12 cellular contexts compared by ENCODE assay signal in the genomic region with DNA sequence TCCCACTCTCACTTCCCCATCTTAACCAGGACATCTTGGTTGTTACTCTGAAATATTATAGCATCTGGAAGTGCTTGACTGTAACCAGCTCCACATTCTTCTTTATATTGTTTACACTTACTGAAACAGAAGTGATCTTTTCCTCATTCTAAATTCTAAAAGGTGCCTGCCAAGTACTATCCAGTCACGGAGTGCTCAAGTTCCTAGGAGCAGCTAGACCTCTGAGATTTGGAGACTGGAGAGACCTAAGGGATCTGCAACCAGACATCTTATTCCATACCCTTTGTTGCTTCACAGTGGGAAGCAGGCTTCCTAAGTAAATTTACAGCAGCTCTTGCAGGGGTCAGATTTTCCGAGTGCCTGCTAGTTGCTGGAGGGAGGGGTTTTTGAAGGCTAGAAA.
A peak's percentile ranks its signal among the peaks of the same experiment; 100 is the strongest.
DNase-seq lines count a peak whose midpoint lies in the region; ATAC-seq, FAIRE-seq and TF ChIP-seq lines count a peak whose summit lies in the region.
"Had no signal": no experiment of that assay in that cellular context is flagged by ENCODE, and none has a peak within 500 bp of the region (broad histone marks: within the 10 kb centered on the region; RNA-seq: fewer than 3 reads in every experiment).

No MANE protein-coding gene starts in this region.

- H3K4me3 Mint-ChIP-seq in activated CD4-positive, alpha-beta T cell treated with anti-CD3 and anti-CD28 coated beads, Interleukin-2, amount 10 ng/mL, durations not matched to agents 7 days and 5 days: no peak overlapping the region
- H3K4me3 Mint-ChIP-seq: B cell had no signal

- no peak for TF ChIP-seq EP300 in A549 (IDR thresholded peaks at IDR 0.05)

- H3K36me3 ChIP-seq in mesodermal cell (ENCODE audit: control insufficient read depth, insufficient read depth, low read length): peaks cover 4% of the 10 kb centered on the region
- H3K36me3 ChIP-seq: upper lobe of right lung had no signal

- H3K27me3 Mint-ChIP-seq in activated CD4-positive, alpha-beta T cell treated with anti-CD3 and anti-CD28 coated beads, Interleukin-2, amount 10 ng/mL, durations not matched to agents 7 days and 5 days: no peaks in the 10 kb centered on the region
- H3K27me3 Mint-ChIP-seq: B cell had no signal

- TF ChIP-seq RAD21 in A549 (conservative IDR thresholded peaks at IDR 0.05 in 1 of 2, IDR thresholded peaks at IDR 0.05 in 1 of 2): no peak

- H3K36me3 Mint-ChIP-seq in activated CD4-positive, alpha-beta T cell treated with anti-CD3 and anti-CD28 coated beads, Interleukin-2, amount 10 ng/mL, durations not matched to agents 7 days and 5 days (ENCODE audit: low read depth): no peaks in the 10 kb centered on the region

- peak overlapping the region; percentile 94 for H3K4me2 ChIP-seq in A549

- CTCF ChIA-PET in A549 (lab: Yijun Ruan, JAX): no interaction called here
- CTCF ChIA-PET in activated CD4-positive, alpha-beta T cell treated with anti-CD3 and anti-CD28 coated beads, Interleukin-2, amount 10 ng/mL, durations not matched to agents 7 days and 5 days (lab: Charles Lee): no interaction called here

- H3K27ac ChIP-seq in A549 (peak overlapping the region; percentile 97), epithelial cell of prostate (peak overlapping the region; percentile 53), mesodermal cell (ENCODE audit: low read depth, low read length, severe bottlenecking) (peak overlapping the region; percentile 95)
- H3K27ac ChIP-seq: upper lobe of right lung had no signal

- H3K4me3 ChIP-seq in A549 (peak overlapping the region; percentile 25; the same call in 2 of the 3 replicates), mesodermal cell (ENCODE audit: extremely low read depth, insufficient read depth, low read length, poor library complexity, severe bottlenecking) (no peak overlapping the region)
- H3K4me3 ChIP-seq: upper lobe of right lung had no signal

- WGBS in A549 (ENCODE audit: missing lambda C conversion rate): 10% methylated on average over 2 of the region's 2 CpGs
- WGBS in mesodermal cell (ENCODE audit: insufficient coverage in 2 of 2), 2 experiments: 0 to 17% methylated on average over 1 of the region's 2 CpGs

- TF ChIP-seq CTCF in A549 (IDR thresholded peaks at IDR 0.05): no peak

- no peak for TF ChIP-seq POLR2A in A549 (IDR thresholded peaks at IDR 0.05; ENCODE audit: low read length)

- no peaks in the 10 kb centered on the region for H3K9me3 Mint-ChIP-seq in activated CD4-positive, alpha-beta T cell treated with anti-CD3 and anti-CD28 coated beads, Interleukin-2, amount 10 ng/mL, durations not matched to agents 7 days and 5 days

- peaks cover 58% of the 10 kb centered on the region for H3K4me1 ChIP-seq in A549
- H3K4me1 ChIP-seq in mesodermal cell (ENCODE audit: control insufficient read depth, insufficient read depth, low read length, poor library complexity, severe bottlenecking): peaks cover 19% of the 10 kb centered on the region

- ATAC-seq in A549: peak; percentile 49 to 77; a peak in 4 of 6 replicates
- ATAC-seq in GM21737 (IDR thresholded peaks at IDR 0.05; ENCODE audit: unreplicated experiment): no peak
- no peak for ATAC-seq in GM21390 (IDR thresholded peaks at IDR 0.05; ENCODE audit: unreplicated experiment)

- no peak for FAIRE-seq in A549 (lab: Jason Lieb, UNC)

- H3K4me1 Mint-ChIP-seq in activated CD4-positive, alpha-beta T cell treated with anti-CD3 and anti-CD28 coated beads, Interleukin-2, amount 10 ng/mL, durations not matched to agents 7 days and 5 days: no peaks in the 10 kb centered on the region

- H3K27ac Mint-ChIP-seq in activated CD4-positive, alpha-beta T cell treated with anti-CD3 and anti-CD28 coated beads, Interleukin-2, amount 10 ng/mL, durations not matched to agents 7 days and 5 days: no peak overlapping the region
- H3K27ac Mint-ChIP-seq: B cell had no signal

- POLR2A ChIA-PET in A549 (lab: Yijun Ruan, JAX): interaction anchor here (0.6 kb wide), 1 partner anchor 597 kb away, joined by 3 read pairs; no protein-coding TSS in a partner anchor
- POLR2A ChIA-PET in activated CD4-positive, alpha-beta T cell treated with anti-CD3 and anti-CD28 coated beads, Interleukin-2, amount 10 ng/mL, durations not matched to agents 7 days and 5 days (lab: Charles Lee): no interaction called here

- H3K9me3 ChIP-seq in A549 (no peaks in the 10 kb centered on the region), mesodermal cell (ENCODE audit: control insufficient read depth, low read length) (no peaks in the 10 kb centered on the region)
- H3K9me3 ChIP-seq: upper lobe of right lung had no signal

- no peak for DNase-seq in A549 (ENCODE audit: low read depth in 1 of 2, low spot score in 1 of 2)
- DNase-seq in LHCN-M2 (ENCODE audit: low read depth): peak; percentile 62
- DNase-seq in epithelial cell of prostate (ENCODE audit: low read depth, low spot score): no peak
- no peak for DNase-seq in pons (ENCODE audit: low spot score)
- DNase-seq in activated CD4-positive, alpha-beta T cell treated with anti-CD3 and anti-CD28 coated beads, Interleukin-2, amount 10 ng/mL, durations not matched to agents 7 days and 5 days: no peak
- DNase-seq: aorta; stimulated activated CD4-positive, alpha-beta T cell treated with anti-CD3 and anti-CD28 coated beads, Interleukin-2, amount 100 ng/mL, for 24 hours; upper lobe of right lung had no signal

TF ChIP-seq in A549, 52 proteins besides CTCF, POLR2A, EP300 and RAD21 (continues in another document):
- no peak for TF ChIP-seq RCOR1 (IDR thresholded peaks at IDR 0.05; ENCODE audit: low read depth, low read length)
- TF ChIP-seq ZFP36 (IDR thresholded peaks at IDR 0.05; ENCODE audit: borderline replicate concordance, partially characterized antibody): no peak
- TF ChIP-seq, protein P1, sequence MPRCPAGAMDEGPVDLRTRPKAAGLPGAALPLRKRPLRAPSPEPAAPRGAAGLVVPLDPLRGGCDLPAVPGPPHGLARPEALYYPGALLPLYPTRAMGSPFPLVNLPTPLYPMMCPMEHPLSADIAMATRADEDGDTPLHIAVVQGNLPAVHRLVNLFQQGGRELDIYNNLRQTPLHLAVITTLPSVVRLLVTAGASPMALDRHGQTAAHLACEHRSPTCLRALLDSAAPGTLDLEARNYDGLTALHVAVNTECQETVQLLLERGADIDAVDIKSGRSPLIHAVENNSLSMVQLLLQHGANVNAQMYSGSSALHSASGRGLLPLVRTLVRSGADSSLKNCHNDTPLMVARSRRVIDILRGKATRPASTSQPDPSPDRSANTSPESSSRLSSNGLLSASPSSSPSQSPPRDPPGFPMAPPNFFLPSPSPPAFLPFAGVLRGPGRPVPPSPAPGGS (IDR thresholded peaks at IDR 0.05): no peak
- TF ChIP-seq, protein P2, sequence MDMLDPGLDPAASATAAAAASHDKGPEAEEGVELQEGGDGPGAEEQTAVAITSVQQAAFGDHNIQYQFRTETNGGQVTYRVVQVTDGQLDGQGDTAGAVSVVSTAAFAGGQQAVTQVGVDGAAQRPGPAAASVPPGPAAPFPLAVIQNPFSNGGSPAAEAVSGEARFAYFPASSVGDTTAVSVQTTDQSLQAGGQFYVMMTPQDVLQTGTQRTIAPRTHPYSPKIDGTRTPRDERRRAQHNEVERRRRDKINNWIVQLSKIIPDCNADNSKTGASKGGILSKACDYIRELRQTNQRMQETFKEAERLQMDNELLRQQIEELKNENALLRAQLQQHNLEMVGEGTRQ (IDR thresholded peaks at IDR 0.05): no peak
- TF ChIP-seq EHF (CRISPR knock-in tag; IDR thresholded peaks at IDR 0.05): no peak
- TF ChIP-seq MAFK (IDR thresholded peaks at IDR 0.05; ENCODE audit: partially characterized antibody): no peak
- TF ChIP-seq, protein P3, sequence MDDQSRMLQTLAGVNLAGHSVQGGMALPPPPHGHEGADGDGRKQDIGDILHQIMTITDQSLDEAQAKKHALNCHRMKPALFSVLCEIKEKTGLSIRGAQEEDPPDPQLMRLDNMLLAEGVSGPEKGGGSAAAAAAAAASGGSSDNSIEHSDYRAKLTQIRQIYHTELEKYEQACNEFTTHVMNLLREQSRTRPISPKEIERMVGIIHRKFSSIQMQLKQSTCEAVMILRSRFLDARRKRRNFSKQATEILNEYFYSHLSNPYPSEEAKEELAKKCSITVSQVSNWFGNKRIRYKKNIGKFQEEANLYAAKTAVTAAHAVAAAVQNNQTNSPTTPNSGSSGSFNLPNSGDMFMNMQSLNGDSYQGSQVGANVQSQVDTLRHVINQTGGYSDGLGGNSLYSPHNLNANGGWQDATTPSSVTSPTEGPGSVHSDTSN (IDR thresholded peaks at IDR 0.05): no peak
- TF ChIP-seq RFX5 (IDR thresholded peaks at IDR 0.05): no peak
- no peak for TF ChIP-seq KDM5A (IDR thresholded peaks at IDR 0.05)
- TF ChIP-seq HOXB5 (CRISPR knock-in tag; IDR thresholded peaks at IDR 0.05): no peak
- TF ChIP-seq, protein P4, sequence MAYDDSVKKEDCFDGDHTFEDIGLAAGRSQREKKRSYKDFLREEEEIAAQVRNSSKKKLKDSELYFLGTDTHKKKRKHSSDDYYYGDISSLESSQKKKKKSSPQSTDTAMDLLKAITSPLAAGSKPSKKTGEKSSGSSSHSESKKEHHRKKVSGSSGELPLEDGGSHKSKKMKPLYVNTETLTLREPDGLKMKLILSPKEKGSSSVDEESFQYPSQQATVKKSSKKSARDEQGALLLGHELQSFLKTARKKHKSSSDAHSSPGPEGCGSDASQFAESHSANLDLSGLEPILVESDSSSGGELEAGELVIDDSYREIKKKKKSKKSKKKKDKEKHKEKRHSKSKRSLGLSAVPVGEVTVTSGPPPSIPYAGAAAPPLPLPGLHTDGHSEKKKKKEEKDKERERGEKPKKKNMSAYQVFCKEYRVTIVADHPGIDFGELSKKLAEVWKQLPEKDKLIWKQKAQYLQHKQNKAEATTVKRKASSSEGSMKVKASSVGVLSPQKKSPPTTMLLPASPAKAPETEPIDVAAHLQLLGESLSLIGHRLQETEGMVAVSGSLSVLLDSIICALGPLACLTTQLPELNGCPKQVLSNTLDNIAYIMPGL (CRISPR knock-in tag; IDR thresholded peaks at IDR 0.05; ENCODE audit: borderline replicate concordance): no peak
- TF ChIP-seq, protein P5, sequence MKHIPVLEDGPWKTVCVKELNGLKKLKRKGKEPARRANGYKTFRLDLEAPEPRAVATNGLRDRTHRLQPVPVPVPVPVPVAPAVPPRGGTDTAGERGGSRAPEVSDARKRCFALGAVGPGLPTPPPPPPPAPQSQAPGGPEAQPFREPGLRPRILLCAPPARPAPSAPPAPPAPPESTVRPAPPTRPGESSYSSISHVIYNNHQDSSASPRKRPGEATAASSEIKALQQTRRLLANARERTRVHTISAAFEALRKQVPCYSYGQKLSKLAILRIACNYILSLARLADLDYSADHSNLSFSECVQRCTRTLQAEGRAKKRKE (CRISPR knock-in tag; IDR thresholded peaks at IDR 0.05; ENCODE audit: low read depth): no peak

Comparison
In these comparisons a context has a peak if more than half of its experiments do, and no peak if none do; other contexts are left out.
1. ATAC-seq: peak in A549 (2 of 2); none in GM21737 (single experiment) and GM21390 (single experiment).
2. Peak in every context shown above with its lines, with median percentiles within 50 percentile points of each other: H3K27ac ChIP-seq.